ENCODE assay signal across 1 cellular context in genomic region chr20:47117789-47118188, GRCh38.
TF ChIP-seq lines count a peak whose summit lies in the region.

No MANE protein-coding gene starts in this region.

TF ChIP-seq in GM23338, 12 proteins besides CTCF, POLR2A, EP300 and RAD21:
- no peak for TF ChIP-seq ZNF462 (CRISPR knock-in tag; IDR thresholded peaks at IDR 0.05)
- no peak for TF ChIP-seq STAT1 (IDR thresholded peaks at IDR 0.05; ENCODE audit: unreplicated experiment)
- TF ChIP-seq CREB1 (CRISPR knock-in tag; IDR thresholded peaks at IDR 0.05; ENCODE audit: low read depth): no peak
- TF ChIP-seq POLR2AphosphoS5 (IDR thresholded peaks at IDR 0.05; ENCODE audit: low read depth): no peak
- no peak for TF ChIP-seq EZH2phosphoT487 (IDR thresholded peaks at IDR 0.05; ENCODE audit: unreplicated experiment)
- TF ChIP-seq, protein P1, sequence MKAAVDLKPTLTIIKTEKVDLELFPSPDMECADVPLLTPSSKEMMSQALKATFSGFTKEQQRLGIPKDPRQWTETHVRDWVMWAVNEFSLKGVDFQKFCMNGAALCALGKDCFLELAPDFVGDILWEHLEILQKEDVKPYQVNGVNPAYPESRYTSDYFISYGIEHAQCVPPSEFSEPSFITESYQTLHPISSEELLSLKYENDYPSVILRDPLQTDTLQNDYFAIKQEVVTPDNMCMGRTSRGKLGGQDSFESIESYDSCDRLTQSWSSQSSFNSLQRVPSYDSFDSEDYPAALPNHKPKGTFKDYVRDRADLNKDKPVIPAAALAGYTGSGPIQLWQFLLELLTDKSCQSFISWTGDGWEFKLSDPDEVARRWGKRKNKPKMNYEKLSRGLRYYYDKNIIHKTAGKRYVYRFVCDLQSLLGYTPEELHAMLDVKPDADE (IDR thresholded peaks at IDR 0.05): no peak
- TF ChIP-seq, protein P2, sequence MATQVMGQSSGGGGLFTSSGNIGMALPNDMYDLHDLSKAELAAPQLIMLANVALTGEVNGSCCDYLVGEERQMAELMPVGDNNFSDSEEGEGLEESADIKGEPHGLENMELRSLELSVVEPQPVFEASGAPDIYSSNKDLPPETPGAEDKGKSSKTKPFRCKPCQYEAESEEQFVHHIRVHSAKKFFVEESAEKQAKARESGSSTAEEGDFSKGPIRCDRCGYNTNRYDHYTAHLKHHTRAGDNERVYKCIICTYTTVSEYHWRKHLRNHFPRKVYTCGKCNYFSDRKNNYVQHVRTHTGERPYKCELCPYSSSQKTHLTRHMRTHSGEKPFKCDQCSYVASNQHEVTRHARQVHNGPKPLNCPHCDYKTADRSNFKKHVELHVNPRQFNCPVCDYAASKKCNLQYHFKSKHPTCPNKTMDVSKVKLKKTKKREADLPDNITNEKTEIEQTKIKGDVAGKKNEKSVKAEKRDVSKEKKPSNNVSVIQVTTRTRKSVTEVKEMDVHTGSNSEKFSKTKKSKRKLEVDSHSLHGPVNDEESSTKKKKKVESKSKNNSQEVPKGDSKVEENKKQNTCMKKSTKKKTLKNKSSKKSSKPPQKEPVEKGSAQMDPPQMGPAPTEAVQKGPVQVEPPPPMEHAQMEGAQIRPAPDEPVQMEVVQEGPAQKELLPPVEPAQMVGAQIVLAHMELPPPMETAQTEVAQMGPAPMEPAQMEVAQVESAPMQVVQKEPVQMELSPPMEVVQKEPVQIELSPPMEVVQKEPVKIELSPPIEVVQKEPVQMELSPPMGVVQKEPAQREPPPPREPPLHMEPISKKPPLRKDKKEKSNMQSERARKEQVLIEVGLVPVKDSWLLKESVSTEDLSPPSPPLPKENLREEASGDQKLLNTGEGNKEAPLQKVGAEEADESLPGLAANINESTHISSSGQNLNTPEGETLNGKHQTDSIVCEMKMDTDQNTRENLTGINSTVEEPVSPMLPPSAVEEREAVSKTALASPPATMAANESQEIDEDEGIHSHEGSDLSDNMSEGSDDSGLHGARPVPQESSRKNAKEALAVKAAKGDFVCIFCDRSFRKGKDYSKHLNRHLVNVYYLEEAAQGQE (IDR thresholded peaks at IDR 0.05; ENCODE audit: unreplicated experiment): no peak
- no peak for TF ChIP-seq EZH2 (IDR thresholded peaks at IDR 0.05; ENCODE audit: low read depth, unreplicated experiment)
- no peak for TF ChIP-seq JUNB (IDR thresholded peaks at IDR 0.05; ENCODE audit: unreplicated experiment)
- TF ChIP-seq ZNF114 (CRISPR knock-in tag; IDR thresholded peaks at IDR 0.05): no peak
- TF ChIP-seq NANOG (IDR thresholded peaks at IDR 0.05; ENCODE audit: borderline replicate concordance): no peak
- no peak for TF ChIP-seq ZNF331 (CRISPR knock-in tag; IDR thresholded peaks at IDR 0.05; ENCODE audit: low read depth)
